ENCODE assay signal across 16 cellular contexts in genomic region chr6:155230986-155231385, GRCh38. TPM values are rescaled to one million over a fixed set of nuclear protein-coding genes. Genes with fewer than 3 reads are reported as not detected.
"Had no signal": no experiment of that assay in that cellular context is flagged by ENCODE, and none has a peak within 500 bp of the region (broad histone marks: within the 10 kb centered on the region; RNA-seq: fewer than 3 reads in every experiment).

No MANE protein-coding gene starts in this region.

RNA-seq across cellular contexts. Expression of gene CLDN20, which starts 32.8 kb away (rescaled TPM):
- total RNA-seq: activated CD4-positive, alpha-beta memory T cell treated with anti-CD3 and anti-CD28 coated beads, Interleukin-2, amount 10 ng/mL, durations not matched to agents 7 days and 5 days; activated CD4-positive, alpha-beta T cell treated with anti-CD3 and anti-CD28 coated beads for 36 hours; activated CD4-positive, alpha-beta T cell treated with anti-CD3 and anti-CD28 coated beads, Interleukin-2, amount 10 ng/mL, durations not matched to agents 7 days and 5 days; activated CD8-positive, alpha-beta memory T cell treated with anti-CD3 and anti-CD28 coated beads, Interleukin-2, amount 10 ng/mL, durations not matched to agents 7 days and 5 days; activated CD8-positive, alpha-beta T cell treated with anti-CD3 and anti-CD28 coated beads, Interleukin-2, amount 10 ng/mL, durations not matched to agents 7 days and 5 days; activated naive CD8-positive, alpha-beta T cell treated with anti-CD3 and anti-CD28 coated beads, Interleukin-2, amount 10 ng/mL, durations not matched to agents 7 days and 5 days; aorta; astrocyte; body of pancreas; breast epithelium; cardiac septum; cerebellum; T-helper 17 cell; T-helper 2 cell treated with Interferon-gamma antibody and Interleukin-4, amounts not matched to agents 100 ng/mL and 5 ng/mL, for 36 hours; WTC11 had no signal
- polyA plus RNA-seq: adipose tissue, aorta had no signal
